In genomic region chr14:91728616-91729183, GRCh38 we compare ENCODE assay signal across 13 cellular contexts.
"Had no signal": no experiment of that assay in that cellular context is flagged by ENCODE, and none has a peak within 500 bp of the region (broad histone marks: within the 10 kb centered on the region; RNA-seq: fewer than 3 reads in every experiment).

No MANE protein-coding gene starts in this region.

- H3K36me3 ChIP-seq: breast epithelium, neutrophil, suprapubic skin had no signal

- H3K27ac ChIP-seq: breast epithelium, foreskin keratinocyte, neutrophil, suprapubic skin had no signal

- DNase-seq: activated CD4-positive, alpha-beta memory T cell treated with anti-CD3 and anti-CD28 coated beads, Interleukin-2, amount 10 ng/mL, durations not matched to agents 7 days and 5 days; activated effector memory CD4-positive, alpha-beta T cell treated with Interleukin-2 at 50 U/mL for 16 hours; anterior cingulate cortex; endodermal cell; erythroblast; foreskin keratinocyte; head of caudate nucleus; naive B cell; right cardiac atrium had no signal

- H3K4me3 ChIP-seq: breast epithelium, smooth muscle cell, suprapubic skin had no signal

- H3K9me3 ChIP-seq: breast epithelium, neutrophil, suprapubic skin had no signal

- H3K4me2 ChIP-seq: smooth muscle cell had no signal

- H3K4me1 ChIP-seq: foreskin keratinocyte, suprapubic skin had no signal

- H3K27me3 ChIP-seq: breast epithelium, foreskin keratinocyte, neutrophil, suprapubic skin had no signal
